35 cellular contexts compared by ENCODE assay signal in the genomic region with DNA sequence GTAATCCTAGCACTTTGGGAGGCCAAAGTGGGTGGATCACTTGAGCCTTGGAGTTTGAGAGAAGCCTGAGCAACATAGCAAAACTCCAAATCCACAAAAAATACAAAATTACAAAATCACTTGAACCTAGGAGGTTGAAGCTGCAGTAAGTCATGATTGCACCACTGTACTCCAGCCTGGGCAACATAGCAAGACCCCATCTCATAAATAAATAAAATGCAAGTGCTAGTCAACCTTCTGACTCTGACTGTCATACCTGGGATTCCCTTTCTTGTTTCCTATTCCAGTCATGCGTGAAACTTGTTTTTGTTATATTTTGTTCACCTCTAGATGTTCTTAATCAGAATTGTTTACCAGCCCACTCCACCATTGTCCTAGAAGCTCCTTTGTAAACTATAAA. TPM values are rescaled to one million over a fixed set of nuclear protein-coding genes. Genes with fewer than 3 reads are reported as not detected.
"Had no signal": no experiment of that assay in that cellular context is flagged by ENCODE, and none has a peak within 500 bp of the region (broad histone marks: within the 10 kb centered on the region; RNA-seq: fewer than 3 reads in every experiment).

No MANE protein-coding gene starts in this region.

- H3K27ac ChIP-seq: adrenal gland, ascending aorta, coronary artery, epithelial cell of prostate, esophagus squamous epithelium, gastroesophageal sphincter had no signal

- DNase-seq: activated CD4-positive, alpha-beta memory T cell treated with anti-CD3 and anti-CD28 coated beads for 36 hours; activated CD4-positive, alpha-beta T cell treated with anti-CD3 and anti-CD28 coated beads for 36 hours; activated CD4-positive, alpha-beta T cell treated with anti-CD3 and anti-CD28 coated beads, Interleukin-2, amount 10 ng/mL, durations not matched to agents 24 days and 14 days; activated CD4-positive, CD25-positive, alpha-beta regulatory T cell; activated CD4-positive, CD25-positive, alpha-beta regulatory T cell treated with anti-CD3 and anti-CD28 coated beads, Interleukin-2, amount 50 U/mL, for 72 hours; activated CD8-positive, alpha-beta memory T cell treated with anti-CD3 and anti-CD28 coated beads, Interleukin-2, amount 10 ng/mL, durations not matched to agents 7 days and 5 days; activated CD8-positive, alpha-beta memory T cell treated with anti-CD3 and anti-CD28 coated beads, Interleukin-2, amount 50 U/mL, for 4 hours; activated CD8-positive, alpha-beta T cell treated with anti-CD3 and anti-CD28 coated beads, Interleukin-2, amount 10 ng/mL, durations not matched to agents 7 days and 5 days; activated effector memory CD4-positive, alpha-beta T cell treated with anti-CD3 and anti-CD28 coated beads, Interleukin-2, amount 50 U/mL, for 16 hours; activated naive CD4-positive, alpha-beta T cell treated with anti-CD3 and anti-CD28 coated beads for 36 hours; activated naive CD8-positive, alpha-beta T cell treated with anti-CD3 and anti-CD28 coated beads for 36 hours; activated naive CD8-positive, alpha-beta T cell treated with anti-CD3 and anti-CD28 coated beads, Interleukin-2, amount 50 U/mL, for 24 hours; activated T-cell treated with anti-CD3 and anti-CD28 coated beads, Interleukin-2, amount 50 U/mL, for 1 hour; activated T-cell treated with anti-CD3 and anti-CD28 coated beads, Interleukin-2, amount 50 U/mL, for 48 hours; adrenal gland; effector CD8-positive, alpha-beta T cell; esophagus squamous epithelium; T-helper 2 cell had no signal

- ATAC-seq: activated CD4-positive, alpha-beta T cell treated with anti-CD3 and anti-CD28 coated beads for 36 hours; activated CD8-positive, alpha-beta memory T cell treated with anti-CD3 and anti-CD28 coated beads, Interleukin-2, amount 10 ng/mL, durations not matched to agents 7 days and 5 days; activated CD8-positive, alpha-beta T cell treated with anti-CD3 and anti-CD28 coated beads, Interleukin-2, amount 10 ng/mL, durations not matched to agents 7 days and 5 days; activated naive CD8-positive, alpha-beta T cell treated with anti-CD3 and anti-CD28 coated beads, Interleukin-2, amount 50 U/mL, for 24 hours; gastroesophageal sphincter had no signal

- H3K4me1 ChIP-seq: adrenal gland, ascending aorta, gastroesophageal sphincter had no signal

- H3K4me3 ChIP-seq: adrenal gland, ascending aorta, coronary artery, esophagus squamous epithelium, gastroesophageal sphincter had no signal

- H3K27me3 ChIP-seq: adrenal gland, ascending aorta had no signal

- H3K36me3 ChIP-seq: adrenal gland, ascending aorta, esophagus squamous epithelium, gastroesophageal sphincter had no signal

- FAIRE-seq: bronchial epithelial cell, endometrium, endothelial cell of umbilical vein had no signal

- H3K9me3 ChIP-seq: adrenal gland, ascending aorta, esophagus squamous epithelium, gastroesophageal sphincter had no signal

RNA-seq across cellular contexts. Expression of a gene that starts 32.1 kb away (rescaled TPM):
- total RNA-seq: activated CD4-positive, alpha-beta memory T cell treated with anti-CD3 and anti-CD28 coated beads for 36 hours; activated CD4-positive, alpha-beta T cell treated with anti-CD3 and anti-CD28 coated beads for 36 hours; activated CD4-positive, alpha-beta T cell treated with anti-CD3 and anti-CD28 coated beads, Interleukin-2, amount 10 ng/mL, durations not matched to agents 24 days and 14 days; activated CD8-positive, alpha-beta memory T cell treated with anti-CD3 and anti-CD28 coated beads for 36 hours; activated CD8-positive, alpha-beta memory T cell treated with anti-CD3 and anti-CD28 coated beads, Interleukin-2, amount 10 ng/mL, durations not matched to agents 7 days and 5 days; activated CD8-positive, alpha-beta T cell treated with anti-CD3 and anti-CD28 coated beads, Interleukin-2, amount 10 ng/mL, durations not matched to agents 7 days and 5 days; activated naive CD4-positive, alpha-beta T cell treated with anti-CD3 and anti-CD28 coated beads for 36 hours; activated naive CD8-positive, alpha-beta T cell treated with anti-CD3 and anti-CD28 coated beads for 36 hours; activated T-helper 1 cell treated with anti-CD3 and anti-CD28 coated beads, Interleukin-12 subunit alpha, Interleukin-12 subunit beta, Interleukin-2, Interleukin-4 antibody, amounts not matched to agents 30 ng/mL and 10 ng/mL and 1 ng/mL, durations not matched to agents 14 hours and 24 hours and 36 hours; activated T-helper 2 cell treated with anti-CD3 and anti-CD28 coated beads, Interferon-gamma antibody, Interleukin-2, Interleukin-4, amounts not matched to agents 10 μg/mL and 5 μg/mL and 100 μg/mL, durations not matched to agents 14 hours and 24 hours and 36 hours; adrenal gland; ascending aorta; bronchial epithelial cell; cardiac septum; cerebellum; endothelial cell of umbilical vein; esophagus squamous epithelium; fibroblast of lung; fibroblast of villous mesenchyme; gastroesophageal sphincter; glomerular endothelial cell; T-helper 1 cell treated with Interleukin-12 subunit alpha and Interleukin-12 subunit beta and Interleukin-4 antibody, amounts not matched to agents 30 ng/mL and 1 ng/mL, for 36 hours had no signal
- polyA plus RNA-seq: adrenal gland, endothelial cell of umbilical vein, esophagus, fibroblast of lung had no signal
